21 cellular contexts compared by ENCODE assay signal in the genomic region with DNA sequence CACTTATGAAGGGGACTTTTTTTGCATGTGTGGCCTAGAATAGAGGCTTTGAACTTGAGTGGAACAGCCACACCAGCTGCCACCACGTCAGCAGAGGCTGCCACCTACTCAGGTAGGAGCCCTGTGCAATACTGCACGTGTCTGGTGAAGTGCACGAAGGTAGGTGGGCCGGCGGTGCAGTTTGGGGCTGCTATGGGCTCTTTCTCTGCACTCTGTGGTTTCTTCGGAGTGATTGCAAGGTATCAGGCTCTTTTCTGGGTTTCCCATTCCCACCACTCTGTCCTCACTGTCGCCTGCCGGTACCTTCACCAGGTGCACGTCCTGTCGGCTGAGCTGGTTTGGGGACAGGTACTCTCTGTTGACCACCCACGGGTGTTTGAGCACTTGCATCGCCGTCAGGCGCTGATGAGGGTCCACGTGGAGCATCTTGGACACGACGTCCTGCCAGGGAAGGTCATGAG. TPM values are rescaled to one million over a fixed set of nuclear protein-coding genes. Genes with fewer than 3 reads are reported as not detected.
DNase-seq lines count a peak whose midpoint lies in the region; ATAC-seq, FAIRE-seq and TF ChIP-seq lines count a peak whose summit lies in the region.
"Had no signal": no experiment of that assay in that cellular context is flagged by ENCODE, and none has a peak within 500 bp of the region (broad histone marks: within the 10 kb centered on the region; RNA-seq: fewer than 3 reads in every experiment).

No MANE protein-coding gene starts in this region.

- H3K4me1 ChIP-seq in kidney (ENCODE audit: control insufficient read depth in 1 of 2, insufficient read depth in 1 of 2, low read depth in 1 of 2, low read length in 2 of 2), result no peaks in the 10 kb centered on the region

- intact Hi-C loops in activated CD8-positive, alpha-beta T cell treated with anti-CD3 and anti-CD28 coated beads for 36 hours (cut with micrococcal nuclease), result no loop called here
- intact Hi-C loops in natural killer cell (cut with micrococcal nuclease), result no loop called here
- intact Hi-C loops in kidney (cut with DNase I), result no loop called here

- FAIRE-seq in kidney (lab: Jason Lieb, UNC), result no peak
- FAIRE-seq: GM12891, RCC 7860 had no signal

- H3K27ac Mint-ChIP-seq in activated CD8-positive, alpha-beta T cell treated with anti-CD3 and anti-CD28 coated beads for 36 hours, result peak overlapping the region; percentile 13
- no peak overlapping the region for H3K27ac Mint-ChIP-seq in activated CD8-positive, alpha-beta T cell treated with anti-CD3 and anti-CD28 coated beads, Interleukin-2, amount 10 ng/mL, durations not matched to agents 7 days and 5 days
- no peak overlapping the region for H3K27ac Mint-ChIP-seq in natural killer cell treated with Interleukin-12 subunit alpha and Interleukin-12 subunit beta and Interleukin-15 and Interleukin-18, amount 100 ng/mL, for 72 hours
- no peak overlapping the region for H3K27ac Mint-ChIP-seq in natural killer cell
- H3K27ac Mint-ChIP-seq: B cell, GM23338 had no signal

- no peak overlapping the region for H3K27ac ChIP-seq in kidney (ENCODE audit: low read depth in 2 of 2, low read length in 2 of 2)

- H3K9me3 ChIP-seq in kidney (ENCODE audit: control insufficient read depth in 1 of 2, low read length in 2 of 2), result no peaks in the 10 kb centered on the region

- ATAC-seq in activated CD8-positive, alpha-beta T cell treated with anti-CD3 and anti-CD28 coated beads for 36 hours, result peak; percentile 2
- no peak for ATAC-seq in activated CD8-positive, alpha-beta T cell treated with anti-CD3 and anti-CD28 coated beads, Interleukin-2, amount 10 ng/mL, durations not matched to agents 7 days and 5 days
- ATAC-seq in natural killer cell treated with Interleukin-12 subunit alpha and Interleukin-12 subunit beta and Interleukin-15 and Interleukin-18, amount 100 ng/mL, for 72 hours, result no peak
- ATAC-seq in natural killer cell (no peak), HG03565 (IDR thresholded peaks at IDR 0.05; ENCODE audit: unreplicated experiment) (no peak)

- no peak overlapping the region for H3K4me3 ChIP-seq in kidney (ENCODE audit: low read length in 2 of 2)
- H3K4me3 ChIP-seq: GM23338 had no signal

- peaks cover 16% of the 10 kb centered on the region for H3K36me3 Mint-ChIP-seq in activated CD8-positive, alpha-beta T cell treated with anti-CD3 and anti-CD28 coated beads for 36 hours (ENCODE audit: low read depth)
- peaks cover 26% of the 10 kb centered on the region for H3K36me3 Mint-ChIP-seq in activated CD8-positive, alpha-beta T cell treated with anti-CD3 and anti-CD28 coated beads, Interleukin-2, amount 10 ng/mL, durations not matched to agents 7 days and 5 days (ENCODE audit: low read depth)
- H3K36me3 Mint-ChIP-seq in natural killer cell treated with Interleukin-12 subunit alpha and Interleukin-12 subunit beta and Interleukin-15 and Interleukin-18, amount 100 ng/mL, for 72 hours, result peaks cover 17% of the 10 kb centered on the region
- no peaks in the 10 kb centered on the region for H3K36me3 Mint-ChIP-seq in natural killer cell

- peaks cover 80% of the 10 kb centered on the region for H3K4me1 Mint-ChIP-seq in activated CD8-positive, alpha-beta T cell treated with anti-CD3 and anti-CD28 coated beads for 36 hours (ENCODE audit: low read depth)
- H3K4me1 Mint-ChIP-seq in activated CD8-positive, alpha-beta T cell treated with anti-CD3 and anti-CD28 coated beads, Interleukin-2, amount 10 ng/mL, durations not matched to agents 7 days and 5 days (ENCODE audit: low read depth), result peaks cover 82% of the 10 kb centered on the region
- peaks cover 39 to 46% of the 10 kb centered on the region in 2 donors for H3K4me1 Mint-ChIP-seq in natural killer cell treated with Interleukin-12 subunit alpha and Interleukin-12 subunit beta and Interleukin-15 and Interleukin-18, amount 100 ng/mL, for 72 hours (ENCODE audit: low read depth in 2 of 2)
- H3K4me1 Mint-ChIP-seq in natural killer cell, result peaks cover 50 to 65% of the 10 kb centered on the region in 2 donors

- H3K27me3 Mint-ChIP-seq in activated CD8-positive, alpha-beta T cell treated with anti-CD3 and anti-CD28 coated beads for 36 hours, result no peaks in the 10 kb centered on the region
- peaks cover 16% of the 10 kb centered on the region for H3K27me3 Mint-ChIP-seq in activated CD8-positive, alpha-beta T cell treated with anti-CD3 and anti-CD28 coated beads, Interleukin-2, amount 10 ng/mL, durations not matched to agents 7 days and 5 days (ENCODE audit: low read depth)
- peaks cover 20 to 34% of the 10 kb centered on the region in 2 donors for H3K27me3 Mint-ChIP-seq in natural killer cell treated with Interleukin-12 subunit alpha and Interleukin-12 subunit beta and Interleukin-15 and Interleukin-18, amount 100 ng/mL, for 72 hours
- peaks cover 18 to 26% of the 10 kb centered on the region in 2 donors for H3K27me3 Mint-ChIP-seq in natural killer cell (ENCODE audit: low read depth in 2 of 2)
- H3K27me3 Mint-ChIP-seq: B cell had no signal

- TF ChIP-seq CTCF in activated CD8-positive, alpha-beta T cell treated with anti-CD3 and anti-CD28 coated beads for 36 hours (IDR thresholded peaks at IDR 0.05), result no peak
- no peak for TF ChIP-seq CTCF in natural killer cell (IDR thresholded peaks at IDR 0.05)
- no peak for TF ChIP-seq CTCF in kidney (IDR thresholded peaks at IDR 0.05; ENCODE audit: borderline replicate concordance, extremely low read depth, insufficient read depth)

- DNase-seq in activated CD8-positive, alpha-beta T cell treated with anti-CD3 and anti-CD28 coated beads for 36 hours, result peak; percentile 52
- no peak for DNase-seq in activated CD8-positive, alpha-beta T cell treated with anti-CD3 and anti-CD28 coated beads, Interleukin-2, amount 10 ng/mL, durations not matched to agents 7 days and 5 days
- DNase-seq in natural killer cell treated with Interleukin-12 subunit alpha and Interleukin-12 subunit beta and Interleukin-15 and Interleukin-18, amount 100 ng/mL, for 72 hours (ENCODE audit: low spot score), result peak; percentile 47
- DNase-seq in natural killer cell (no peak), kidney (peak; percentile 52), HEK293T (ENCODE audit: extremely low spot score) (no peak), RKO (ENCODE audit: low spot score) (no peak)
- DNase-seq: DMS53, EL, HCEC 1CT, Kasumi-1, MM.1S, NCI-H1105, NCI-H2081, NCI-H2171 treated with DMSO at 0.1 percent for 48 hours, Right ventricle myocardium superior had no signal

- no peaks in the 10 kb centered on the region for H3K36me3 ChIP-seq in kidney (ENCODE audit: control insufficient read depth in 1 of 2, insufficient read depth in 2 of 2, low read length in 2 of 2)

- POLR2A ChIA-PET in activated CD8-positive, alpha-beta T cell treated with anti-CD3 and anti-CD28 coated beads for 36 hours (lab: Charles Lee), result no interaction called here
- POLR2A ChIA-PET in activated CD8-positive, alpha-beta T cell treated with anti-CD3 and anti-CD28 coated beads, Interleukin-2, amount 10 ng/mL, durations not matched to agents 7 days and 5 days (lab: Charles Lee), result no interaction called here
- POLR2A ChIA-PET in HEK293T (lab: Yijun Ruan, JAX), result no interaction called here

- no peak overlapping the region for H3K4me3 Mint-ChIP-seq in activated CD8-positive, alpha-beta T cell treated with anti-CD3 and anti-CD28 coated beads for 36 hours
- H3K4me3 Mint-ChIP-seq in activated CD8-positive, alpha-beta T cell treated with anti-CD3 and anti-CD28 coated beads, Interleukin-2, amount 10 ng/mL, durations not matched to agents 7 days and 5 days, result no peak overlapping the region
- H3K4me3 Mint-ChIP-seq in natural killer cell treated with Interleukin-12 subunit alpha and Interleukin-12 subunit beta and Interleukin-15 and Interleukin-18, amount 100 ng/mL, for 72 hours, result no peak overlapping the region
- H3K4me3 Mint-ChIP-seq in natural killer cell, result no peak overlapping the region
- H3K4me3 Mint-ChIP-seq: B cell, GM23338 had no signal

- no peak overlapping the region for H3K9ac ChIP-seq in kidney (ENCODE audit: low read length in 2 of 2)

- CTCF ChIA-PET in activated CD8-positive, alpha-beta T cell treated with anti-CD3 and anti-CD28 coated beads for 36 hours (lab: Charles Lee), result interaction anchor here (0.8 to 1.3 kb wide), 2 partner anchors 13 to 100 kb away, joined by 3 to 5 read pairs; no protein-coding TSS in a partner anchor
- CTCF ChIA-PET in activated CD8-positive, alpha-beta T cell treated with anti-CD3 and anti-CD28 coated beads, Interleukin-2, amount 10 ng/mL, durations not matched to agents 7 days and 5 days (lab: Charles Lee), result interaction anchor here (0.8 kb wide), 1 partner anchor 12 kb away, joined by 4 read pairs; no protein-coding TSS in a partner anchor
- CTCF ChIA-PET in HEK293T (lab: Yijun Ruan, JAX), result no interaction called here

- H3K9me3 Mint-ChIP-seq in activated CD8-positive, alpha-beta T cell treated with anti-CD3 and anti-CD28 coated beads for 36 hours, result peaks cover 11% of the 10 kb centered on the region
- H3K9me3 Mint-ChIP-seq in activated CD8-positive, alpha-beta T cell treated with anti-CD3 and anti-CD28 coated beads, Interleukin-2, amount 10 ng/mL, durations not matched to agents 7 days and 5 days (ENCODE audit: insufficient read depth), result no peaks in the 10 kb centered on the region
- peaks cover 14% of the 10 kb centered on the region for H3K9me3 Mint-ChIP-seq in natural killer cell treated with Interleukin-12 subunit alpha and Interleukin-12 subunit beta and Interleukin-15 and Interleukin-18, amount 100 ng/mL, for 72 hours
- H3K9me3 Mint-ChIP-seq in natural killer cell, result peaks cover 3 to 12% of the 10 kb centered on the region in 2 donors

TF ChIP-seq in HEK293T, 16 proteins besides CTCF, POLR2A, EP300 and RAD21:
- TF ChIP-seq BHLHE40 (IDR thresholded peaks at IDR 0.05; ENCODE audit: borderline replicate concordance) (no peak), HDGF (IDR thresholded peaks at IDR 0.05; ENCODE audit: borderline replicate concordance) (no peak), ELF4 (IDR thresholded peaks at IDR 0.05) (no peak)
- TF ChIP-seq, protein P1, sequence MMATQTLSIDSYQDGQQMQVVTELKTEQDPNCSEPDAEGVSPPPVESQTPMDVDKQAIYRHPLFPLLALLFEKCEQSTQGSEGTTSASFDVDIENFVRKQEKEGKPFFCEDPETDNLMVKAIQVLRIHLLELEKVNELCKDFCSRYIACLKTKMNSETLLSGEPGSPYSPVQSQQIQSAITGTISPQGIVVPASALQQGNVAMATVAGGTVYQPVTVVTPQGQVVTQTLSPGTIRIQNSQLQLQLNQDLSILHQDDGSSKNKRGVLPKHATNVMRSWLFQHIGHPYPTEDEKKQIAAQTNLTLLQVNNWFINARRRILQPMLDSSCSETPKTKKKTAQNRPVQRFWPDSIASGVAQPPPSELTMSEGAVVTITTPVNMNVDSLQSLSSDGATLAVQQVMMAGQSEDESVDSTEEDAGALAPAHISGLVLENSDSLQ (IDR thresholded peaks at IDR 0.05), result no peak

RNA-seq across cellular contexts. Expression of gene MPC1, which starts 30.8 kb away (rescaled TPM):
- 10 to 100 TPM; 17.4 to 20.3 TPM for total RNA-seq in activated CD8-positive, alpha-beta T cell treated with anti-CD3 and anti-CD28 coated beads for 36 hours
- 10 to 100 TPM; 32.8 to 36.7 TPM for total RNA-seq in activated CD8-positive, alpha-beta T cell treated with anti-CD3 and anti-CD28 coated beads, Interleukin-2, amount 10 ng/mL, durations not matched to agents 7 days and 5 days
- total RNA-seq in natural killer cell treated with Interleukin-12 subunit alpha and Interleukin-12 subunit beta and Interleukin-15 and Interleukin-18, amount 100 ng/mL, for 72 hours, result 10 to 100 TPM; 11.5 to 30.4 TPM
- total RNA-seq in natural killer cell (10 to 100 TPM; 26.3 to 31.1 (median 30.4) TPM), kidney (74.1 TPM)
- 313 TPM for polyA plus RNA-seq in kidney (ENCODE audit: insufficient read depth, low read depth, low replicate concordance)

Comparison
In these comparisons a context has a peak if more than half of its experiments do, and no peak if none do; other contexts are left out.
1. DNase-seq: peak in activated CD8-positive, alpha-beta T cell treated with anti-CD3 and anti-CD28 coated beads for 36 hours (single experiment), natural killer cell treated with Interleukin-12 subunit alpha and Interleukin-12 subunit beta and Interleukin-15 and Interleukin-18, amount 100 ng/mL, for 72 hours (single experiment) and kidney (single experiment); none in activated CD8-positive, alpha-beta T cell treated with anti-CD3 and anti-CD28 coated beads, Interleukin-2, amount 10 ng/mL, durations not matched to agents 7 days and 5 days (single experiment), natural killer cell (single experiment), HEK293T (single experiment) and RKO (single experiment).